Comparison of ENCODE assay signal across 3 cellular contexts in genomic region chr15:32394745-32395144, GRCh38. TPM values are rescaled to one million over a fixed set of nuclear protein-coding genes. Genes with fewer than 3 reads are reported as not detected.
"Had no signal": no experiment of that assay in that cellular context is flagged by ENCODE, and none has a peak within 500 bp of the region (broad histone marks: within the 10 kb centered on the region; RNA-seq: fewer than 3 reads in every experiment).

No MANE protein-coding gene starts in this region.

RNA-seq across cellular contexts. Expression of gene GOLGA8K, which starts 8.3 kb away (rescaled TPM):
- total RNA-seq: activated naive CD4-positive, alpha-beta T cell treated with anti-CD3 and anti-CD28 coated beads for 36 hours; activated T-helper 17 cell treated with anti-CD3 and anti-CD28 coated beads, Interleukin-2, amount 50 U/mL, for 72 hours; ascending aorta had no signal
